Comparison of ENCODE assay signal across 19 cellular contexts in genomic region chr3:58144478-58145142, GRCh38.
DNase-seq lines count a peak whose midpoint lies in the region; ATAC-seq, FAIRE-seq and TF ChIP-seq lines count a peak whose summit lies in the region.
"Had no signal": no experiment of that assay in that cellular context is flagged by ENCODE, and none has a peak within 500 bp of the region (broad histone marks: within the 10 kb centered on the region; RNA-seq: fewer than 3 reads in every experiment).

No MANE protein-coding gene starts in this region.

- H3K27me3 ChIP-seq in pancreas = no peaks in the 10 kb centered on the region
- H3K27me3 ChIP-seq: SJCRH30 had no signal

- H3K4me1 ChIP-seq in pancreas = peaks cover 0 to 19% (median 12%) of the 10 kb centered on the region in 3 donors
- H3K4me1 ChIP-seq: SJCRH30 had no signal

- intact Hi-C loops in pancreas (cut with DNase I) = no loop called here

- FAIRE-seq in pancreas (lab: Jason Lieb, UNC) = no peak
- FAIRE-seq: bronchial epithelial cell, endometrium had no signal

- H3K9me3 ChIP-seq in pancreas = no peaks in the 10 kb centered on the region
- H3K9me3 ChIP-seq: SJCRH30 had no signal

- H3K27ac ChIP-seq in pancreas = peak overlapping the region in 2 of 4 donors; percentile 4 to 15
- H3K27ac ChIP-seq: SJCRH30 had no signal

- ATAC-seq in pancreas (peak; percentile 49 to 77 (median 68)), HG02973 (IDR thresholded peaks at IDR 0.05; ENCODE audit: unreplicated experiment) (no peak), HG02571 (IDR thresholded peaks at IDR 0.05; ENCODE audit: unreplicated experiment) (no peak)
- ATAC-seq: activated T-cell treated with anti-CD3 and anti-CD28 coated beads, Interleukin-2, amount 50 U/mL, for 4 hours had no signal

- DNase-seq in DMS 273 (lab: John Stamatoyannopoulos, UW; ENCODE audit: unreplicated experiment) (peak; percentile 20), DMS 273 treated with DMSO at 0.1 percent for 48 hours (lab: John Stamatoyannopoulos, UW) (no peak), NCI-H146 (lab: John Stamatoyannopoulos, UW) (peak; percentile 53), SHP77 treated with DMSO at 0.1 percent for 48 hours (lab: John Stamatoyannopoulos, UW) (peak; percentile 71), pancreas (no peak), OCI-M1 (lab: John Stamatoyannopoulos, UW) (no peak)
- DNase-seq: 8988T; activated CD4-positive, alpha-beta T cell treated with anti-CD3 and anti-CD28 coated beads for 4 hours; activated naive CD4-positive, alpha-beta T cell treated with Interleukin-2 at 50 U/mL for 16 hours; activated T-cell treated with anti-CD3 and anti-CD28 coated beads, Interleukin-2, amount 50 U/mL, for 4 hours; NCI-H526 treated with DMSO at 0.1 percent for 48 hours; nucleus accumbens; stimulated activated CD4-positive, alpha-beta T cell treated with anti-CD3 and anti-CD28 coated beads, Interleukin-2, amount 100 ng/mL, for 48 hours; stimulated activated naive CD4-positive, alpha-beta T cell had no signal

- peaks cover 4 to 72% (median 24%) of the 10 kb centered on the region in 3 donors for H3K36me3 ChIP-seq in pancreas
- H3K36me3 ChIP-seq: SJCRH30 had no signal

- H3K4me3 ChIP-seq in pancreas = no peak overlapping the region
- H3K4me3 ChIP-seq: SJCRH30 had no signal

- TF ChIP-seq CTCF in pancreas (IDR thresholded peaks at IDR 0.05) = no peak

- WGBS in pancreas, 2 donors = 43 to 46% methylated on average over 7 of the region's 7 CpGs

Comparison
In these comparisons a context has a peak if more than half of its experiments do, and no peak if none do; other contexts are left out.
1. DNase-seq: peak in DMS 273 (single experiment), NCI-H146 (single experiment) and SHP77 treated with DMSO at 0.1 percent for 48 hours (single experiment); none in DMS 273 treated with DMSO at 0.1 percent for 48 hours (single experiment), pancreas (0 of 6) and OCI-M1 (single experiment).
2. ATAC-seq: peak in pancreas (4 of 4); none in HG02973 (single experiment) and HG02571 (single experiment).